ENCODE assay signal across 9 cellular contexts in the genomic region with DNA sequence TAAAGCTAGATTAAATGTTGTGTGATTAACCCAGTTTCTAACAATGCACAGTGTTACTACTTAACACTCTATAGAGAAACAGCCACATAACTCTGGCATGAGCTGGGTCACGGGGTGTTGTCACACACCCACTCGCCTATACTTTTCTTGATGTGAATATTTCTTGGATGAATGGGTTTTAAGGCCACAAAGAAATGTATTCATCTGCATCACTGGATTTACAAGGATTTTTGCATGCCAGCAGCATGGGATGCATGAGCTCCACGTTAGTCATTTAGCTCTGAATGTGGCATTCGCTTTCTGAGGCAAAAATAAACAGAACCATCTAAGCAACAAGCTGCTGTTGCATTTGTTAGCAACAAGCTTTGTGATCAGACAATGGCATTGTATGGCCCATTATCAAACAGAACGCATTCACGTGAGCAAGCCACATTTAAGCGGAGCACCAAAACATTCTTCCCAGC.
DNase-seq lines count a peak whose midpoint lies in the region; ATAC-seq, FAIRE-seq and TF ChIP-seq lines count a peak whose summit lies in the region.
"Had no signal": no experiment of that assay in that cellular context is flagged by ENCODE, and none has a peak within 500 bp of the region (broad histone marks: within the 10 kb centered on the region; RNA-seq: fewer than 3 reads in every experiment).

No MANE protein-coding gene starts in this region.

- ATAC-seq in stimulated activated naive CD8-positive, alpha-beta T cell treated with anti-CD3 and anti-CD28 coated beads, Interleukin-15, amount 100 ng/mL, for 72 hours, result no peak

- H3K4me1 ChIP-seq in mesodermal cell (ENCODE audit: control insufficient read depth, insufficient read depth, low read length, poor library complexity, severe bottlenecking) (peaks cover 9% of the 10 kb centered on the region), small intestine (ENCODE audit: control insufficient read depth in 2 of 2, insufficient read depth in 1 of 2, low read depth in 1 of 2, low read length in 1 of 2) (no peaks in the 10 kb centered on the region)

- H3K9me3 ChIP-seq in mesodermal cell (ENCODE audit: control insufficient read depth, low read length) (no peaks in the 10 kb centered on the region), small intestine (ENCODE audit: control insufficient read depth, low read depth) (no peaks in the 10 kb centered on the region)

- H3K27ac Mint-ChIP-seq in stimulated activated naive CD8-positive, alpha-beta T cell treated with anti-CD3 and anti-CD28 coated beads, Interleukin-15, amount 100 ng/mL, for 72 hours, result no peak overlapping the region

- 54 to 67% methylated on average over 4 to 5 of the region's 7 CpGs for WGBS in mesodermal cell (ENCODE audit: insufficient coverage in 2 of 2), 2 experiments
- 89 to 94% (median 91%) methylated on average over 7 of the region's 7 CpGs for WGBS in small intestine, 3 donors

- DNase-seq in DMS153 treated with DMSO at 0.1 percent for 48 hours (lab: John Stamatoyannopoulos, UW; ENCODE audit: unreplicated experiment), result peak; percentile 11
- DNase-seq in NCI-H2081 (lab: John Stamatoyannopoulos, UW), result peak; percentile 22 to 65
- DNase-seq in choroid plexus epithelial cell (ENCODE audit: low read depth), result peak; percentile 79
- DNase-seq in activated CD4-positive, alpha-beta T cell treated with anti-CD3 and anti-CD28 coated beads, Interleukin-2, amount 50 U/mL, for 1 hour, result no peak
- DNase-seq in small intestine, result no peak
- no peak for DNase-seq in NCI-H2171 treated with DMSO at 0.1 percent for 48 hours (lab: John Stamatoyannopoulos, UW)
- no peak for DNase-seq in stimulated activated naive CD8-positive, alpha-beta T cell treated with anti-CD3 and anti-CD28 coated beads, Interleukin-15, amount 100 ng/mL, for 72 hours

- no peaks in the 10 kb centered on the region for H3K9me3 Mint-ChIP-seq in stimulated activated naive CD8-positive, alpha-beta T cell treated with anti-CD3 and anti-CD28 coated beads, Interleukin-15, amount 100 ng/mL, for 72 hours

- peaks cover 7% of the 10 kb centered on the region for H3K4me1 Mint-ChIP-seq in stimulated activated naive CD8-positive, alpha-beta T cell treated with anti-CD3 and anti-CD28 coated beads, Interleukin-15, amount 100 ng/mL, for 72 hours

- H3K36me3 ChIP-seq in mesodermal cell (ENCODE audit: control insufficient read depth, insufficient read depth, low read length) (peaks cover 7% of the 10 kb centered on the region), small intestine (ENCODE audit: control insufficient read depth in 2 of 2, insufficient read depth in 2 of 2, low read length in 2 of 2) (no peaks in the 10 kb centered on the region)

- no peak overlapping the region for H3K4me3 Mint-ChIP-seq in stimulated activated naive CD8-positive, alpha-beta T cell treated with anti-CD3 and anti-CD28 coated beads, Interleukin-15, amount 100 ng/mL, for 72 hours

- H3K27ac ChIP-seq in mesodermal cell (ENCODE audit: low read depth, low read length, severe bottlenecking), result peak overlapping the region; percentile 58
- H3K27ac ChIP-seq in small intestine (ENCODE audit: low read depth in 1 of 2, low read length in 1 of 2), result no peak overlapping the region
- H3K27ac ChIP-seq: SK-N-MC had no signal

- no peaks in the 10 kb centered on the region for H3K27me3 ChIP-seq in small intestine (ENCODE audit: control insufficient read depth in 2 of 2, insufficient read depth in 2 of 2, low read length in 2 of 2)

- H3K4me3 ChIP-seq in choroid plexus epithelial cell (ENCODE audit: low read depth, low read length) (no peak overlapping the region), mesodermal cell (ENCODE audit: extremely low read depth, insufficient read depth, low read length, poor library complexity, severe bottlenecking) (no peak overlapping the region), small intestine (ENCODE audit: low read depth in 1 of 2, low read length in 2 of 2) (no peak overlapping the region)
- H3K4me3 ChIP-seq: SK-N-MC had no signal

- no peaks in the 10 kb centered on the region for H3K27me3 Mint-ChIP-seq in stimulated activated naive CD8-positive, alpha-beta T cell treated with anti-CD3 and anti-CD28 coated beads, Interleukin-15, amount 100 ng/mL, for 72 hours

- no peak for TF ChIP-seq CTCF in choroid plexus epithelial cell (conservative IDR thresholded peaks at IDR 0.05; ENCODE audit: low read depth, low read length)

- FAIRE-seq in small intestine (lab: Jason Lieb, UNC), result no peak

Comparison
In these comparisons a context has a peak if more than half of its experiments do, and no peak if none do; other contexts are left out.
1. DNase-seq: peak in DMS153 treated with DMSO at 0.1 percent for 48 hours (single experiment), NCI-H2081 (2 of 2) and choroid plexus epithelial cell (single experiment); none in activated CD4-positive, alpha-beta T cell treated with anti-CD3 and anti-CD28 coated beads, Interleukin-2, amount 50 U/mL, for 1 hour (single experiment), small intestine (single experiment), NCI-H2171 treated with DMSO at 0.1 percent for 48 hours (single experiment) and stimulated activated naive CD8-positive, alpha-beta T cell treated with anti-CD3 and anti-CD28 coated beads, Interleukin-15, amount 100 ng/mL, for 72 hours (0 of 2).